ENCODE assay signal across 11 cellular contexts in the genomic region with DNA sequence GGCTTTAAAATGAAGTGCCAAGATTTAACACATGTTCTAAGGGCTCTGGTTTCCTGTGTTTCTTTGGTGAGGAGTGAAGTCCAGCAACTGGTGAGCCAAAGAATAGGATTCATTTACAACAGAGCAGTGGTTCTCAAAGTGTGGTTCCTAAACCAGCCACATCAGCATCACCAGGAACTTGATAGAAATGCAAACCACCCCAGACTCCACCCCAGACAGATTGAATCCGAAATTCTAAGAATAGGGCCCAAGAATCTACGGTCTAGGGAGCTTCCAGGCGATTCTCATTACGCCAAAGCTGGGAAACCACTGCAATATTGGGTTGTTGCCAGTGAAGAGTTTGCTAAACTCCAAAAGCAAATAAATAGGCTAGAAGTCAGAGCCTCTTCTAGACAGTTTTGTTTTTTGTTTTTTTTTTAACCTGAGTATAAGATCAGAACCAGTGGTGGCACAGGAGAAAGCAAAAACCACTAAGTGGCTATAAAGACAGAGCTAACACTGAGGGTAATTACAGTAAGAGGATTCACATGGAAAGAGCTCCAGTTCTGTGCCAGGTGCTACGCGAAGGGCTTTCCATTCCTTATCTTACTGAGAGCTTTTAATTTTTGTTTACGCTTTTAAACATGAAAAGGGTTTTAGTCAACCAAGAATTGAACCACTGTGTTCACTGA. TPM values are rescaled to one million over a fixed set of nuclear protein-coding genes. Genes with fewer than 3 reads are reported as not detected.
DNase-seq lines count a peak whose midpoint lies in the region; ATAC-seq and TF ChIP-seq lines count a peak whose summit lies in the region.
"Had no signal": no experiment of that assay in that cellular context is flagged by ENCODE, and none has a peak within 500 bp of the region (broad histone marks: within the 10 kb centered on the region; RNA-seq: fewer than 3 reads in every experiment).

No MANE protein-coding gene starts in this region.

- no peaks in the 10 kb centered on the region for H3K9me3 ChIP-seq in lower lobe of right lung
- H3K9me3 ChIP-seq in upper lobe of right lung: no peaks in the 10 kb centered on the region

- H3K9me3 Mint-ChIP-seq in MCF 10A (ENCODE audit: unreplicated experiment): no peaks in the 10 kb centered on the region
- H3K9me3 Mint-ChIP-seq: stimulated activated naive CD8-positive, alpha-beta T cell treated with anti-CD3 and anti-CD28 coated beads, Interleukin-15, amount 100 ng/mL, for 72 hours; T-helper 1 cell treated with Interleukin-12 subunit alpha and Interleukin-12 subunit beta and Interleukin-4 antibody, amounts not matched to agents 30 μg/mL and 1 μg/mL, for 36 hours had no signal

- no peak overlapping the region for H3K4me3 Mint-ChIP-seq in MCF 10A (ENCODE audit: unreplicated experiment)
- H3K4me3 Mint-ChIP-seq: naive thymus-derived CD4-positive, alpha-beta T cell; stimulated activated naive CD8-positive, alpha-beta T cell treated with anti-CD3 and anti-CD28 coated beads, Interleukin-15, amount 100 ng/mL, for 72 hours; T-helper 1 cell treated with Interleukin-12 subunit alpha and Interleukin-12 subunit beta and Interleukin-4 antibody, amounts not matched to agents 30 μg/mL and 1 μg/mL, for 36 hours had no signal

- H3K4me3 ChIP-seq in lower lobe of right lung: peak overlapping the region; percentile 12
- H3K4me3 ChIP-seq in upper lobe of right lung: no peak overlapping the region

- H3K36me3 Mint-ChIP-seq in MCF 10A (ENCODE audit: insufficient read depth, unreplicated experiment): no peaks in the 10 kb centered on the region
- H3K36me3 Mint-ChIP-seq: naive thymus-derived CD4-positive, alpha-beta T cell had no signal

- peak overlapping the region; percentile 81 for H3K27ac ChIP-seq in lower lobe of right lung
- peak overlapping the region; percentile 71 for H3K27ac ChIP-seq in upper lobe of right lung

- H3K4me1 Mint-ChIP-seq in MCF 10A (ENCODE audit: insufficient read depth, unreplicated experiment): no peaks in the 10 kb centered on the region
- H3K4me1 Mint-ChIP-seq: naive thymus-derived CD4-positive, alpha-beta T cell; stimulated activated naive CD8-positive, alpha-beta T cell treated with anti-CD3 and anti-CD28 coated beads, Interleukin-15, amount 100 ng/mL, for 72 hours had no signal

- CTCF ChIA-PET in MCF 10A (lab: Yijun Ruan, JAX): no interaction called here

- intact Hi-C loops in MCF 10A (cut with micrococcal nuclease) (no loop called here), lower lobe of right lung (cut with DNase I) (no loop called here), upper lobe of right lung (cut with DNase I) (no loop called here)

- TF ChIP-seq CTCF in MCF 10A (IDR thresholded peaks at IDR 0.05; ENCODE audit: unreplicated experiment) (no peak), lower lobe of right lung (IDR thresholded peaks at IDR 0.05) (no peak), upper lobe of right lung (IDR thresholded peaks at IDR 0.05) (no peak)

- no peak overlapping the region for H3K27ac Mint-ChIP-seq in MCF 10A (ENCODE audit: low read depth, unreplicated experiment)
- H3K27ac Mint-ChIP-seq: naive thymus-derived CD4-positive, alpha-beta T cell; T-helper 1 cell treated with Interleukin-12 subunit alpha and Interleukin-12 subunit beta and Interleukin-4 antibody, amounts not matched to agents 30 μg/mL and 1 μg/mL, for 36 hours had no signal

- DNase-seq in NCI-H1417 (lab: John Stamatoyannopoulos, UW): peak; percentile 28 to 99 (median 78)
- DNase-seq in MCF 10A (ENCODE audit: unreplicated experiment): peak; percentile 72
- DNase-seq in lower lobe of right lung: no peak
- no peak for DNase-seq in upper lobe of right lung
- no peak for DNase-seq in NCI-H226
- DNase-seq in cerebellum (ENCODE audit: low spot score): no peak
- DNase-seq: cerebellar nuclear complex; naive thymus-derived CD4-positive, alpha-beta T cell; stimulated activated naive CD8-positive, alpha-beta T cell treated with anti-CD3 and anti-CD28 coated beads, Interleukin-15, amount 100 ng/mL, for 72 hours had no signal

- peaks cover 15% of the 10 kb centered on the region for H3K4me1 ChIP-seq in lower lobe of right lung
- peaks cover 23% of the 10 kb centered on the region for H3K4me1 ChIP-seq in upper lobe of right lung

- ATAC-seq in lower lobe of right lung: peak; percentile 79
- ATAC-seq in upper lobe of right lung: peak; percentile 55
- ATAC-seq in GM19467 (IDR thresholded peaks at IDR 0.05; ENCODE audit: unreplicated experiment): no peak
- ATAC-seq: naive thymus-derived CD4-positive, alpha-beta T cell; stimulated activated naive CD8-positive, alpha-beta T cell treated with anti-CD3 and anti-CD28 coated beads, Interleukin-15, amount 100 ng/mL, for 72 hours had no signal

- H3K27me3 ChIP-seq in lower lobe of right lung (ENCODE audit: low read depth) (no peaks in the 10 kb centered on the region), upper lobe of right lung (no peaks in the 10 kb centered on the region)

- no peaks in the 10 kb centered on the region for H3K27me3 Mint-ChIP-seq in MCF 10A (ENCODE audit: insufficient read depth, unreplicated experiment)

- no peaks in the 10 kb centered on the region for H3K36me3 ChIP-seq in lower lobe of right lung
- no peaks in the 10 kb centered on the region for H3K36me3 ChIP-seq in upper lobe of right lung

- POLR2A ChIA-PET in MCF 10A (lab: Yijun Ruan, JAX): no interaction called here

- no TSS peak for BruUV-seq in MCF 10A (replicated peaks; lab: Mats Ljungman, UMichigan)

RNA-seq across cellular contexts. Expression of a gene that starts 42.5 kb away (rescaled TPM):
- total RNA-seq in MCF 10A (2022) (not detected in 2 replicates), lower lobe of right lung (288 TPM), upper lobe of right lung (392 TPM), cerebellum (0.36 TPM)
- total RNA-seq: naive thymus-derived CD4-positive, alpha-beta T cell had no signal

RNA-seq across cellular contexts. Expression of a gene that starts 51.9 kb away (rescaled TPM):
- total RNA-seq in MCF 10A (2022) (not detected in 2 replicates), lower lobe of right lung (13.4 TPM), upper lobe of right lung (22.7 TPM), cerebellum (not detected)
- total RNA-seq: naive thymus-derived CD4-positive, alpha-beta T cell had no signal

Comparison
In these comparisons a context has a peak if more than half of its experiments do, and no peak if none do; other contexts are left out.
1. DNase-seq: peak in NCI-H1417 (3 of 3) and MCF 10A (single experiment); none in lower lobe of right lung (single experiment), upper lobe of right lung (single experiment), NCI-H226 (single experiment) and cerebellum (single experiment).
2. RNA of a gene that starts 42.5 kb away (total RNA-seq): 392 TPM in upper lobe of right lung (single experiment) and 288 TPM in lower lobe of right lung (single experiment); 0.36 TPM in cerebellum (single experiment) and not detected in MCF 10A; every median in the first group is over 100 times any median in the second.
3. RNA of a gene that starts 51.9 kb away (total RNA-seq): 22.7 TPM in upper lobe of right lung (single experiment) and 13.4 TPM in lower lobe of right lung (single experiment); not detected in MCF 10A and not detected in cerebellum (single experiment); every median in the first group is over 10 times any median in the second.